ENCODE assay signal across 16 cellular contexts in the genomic region with DNA sequence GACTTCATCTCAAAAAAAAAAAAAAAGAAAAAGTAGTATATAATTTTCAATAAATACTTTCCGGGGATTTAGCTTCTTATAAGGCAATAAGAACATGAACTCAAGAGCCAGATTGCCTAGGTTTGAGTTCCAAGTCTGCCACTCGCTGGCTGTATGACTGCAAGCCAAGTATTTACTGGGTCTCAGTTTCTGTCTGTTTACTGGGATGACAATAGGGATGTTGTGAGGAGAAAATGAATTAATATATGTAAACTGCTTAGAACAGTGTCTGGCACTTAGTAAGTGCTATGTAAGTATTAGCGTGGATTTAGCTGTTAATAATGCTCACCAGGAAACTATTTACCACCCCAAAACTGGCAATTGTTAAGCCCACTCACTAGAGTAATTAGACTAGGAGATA. TPM values are rescaled to one million over a fixed set of nuclear protein-coding genes. Genes with fewer than 3 reads are reported as not detected.
DNase-seq lines count a peak whose midpoint lies in the region; ATAC-seq and TF ChIP-seq lines count a peak whose summit lies in the region.
"Had no signal": no experiment of that assay in that cellular context is flagged by ENCODE, and none has a peak within 500 bp of the region (broad histone marks: within the 10 kb centered on the region; RNA-seq: fewer than 3 reads in every experiment).

No MANE protein-coding gene starts in this region.

- H3K27me3 Mint-ChIP-seq in mesothelial cell of epicardium (ENCODE audit: low read depth), result no peaks in the 10 kb centered on the region
- H3K27me3 Mint-ChIP-seq: activated naive CD4-positive, alpha-beta T cell treated with anti-CD3 and anti-CD28 coated beads, Interleukin-2, amount 10 ng/mL, durations not matched to agents 7 days and 5 days; stimulated activated naive CD8-positive, alpha-beta T cell treated with anti-CD3 and anti-CD28 coated beads, Interleukin-15, amount 100 ng/mL, for 72 hours had no signal

- H3K36me3 ChIP-seq in RWPE2 (ENCODE audit: low read depth), result no peaks in the 10 kb centered on the region
- H3K36me3 ChIP-seq in tibial artery, result no peaks in the 10 kb centered on the region
- H3K36me3 ChIP-seq in MG63, result no peaks in the 10 kb centered on the region

- no peak for TF ChIP-seq CTCF in RWPE2 (IDR thresholded peaks at IDR 0.05; ENCODE audit: poor library complexity, severe bottlenecking)
- no peak for TF ChIP-seq CTCF in mesothelial cell of epicardium (IDR thresholded peaks at IDR 0.05; ENCODE audit: unreplicated experiment)
- no peak for TF ChIP-seq CTCF in tibial artery (IDR thresholded peaks at IDR 0.05)

- intact Hi-C loops in tibial artery (cut with DNase I; ENCODE audit: low total_unique reads), result no loop called here

- peaks cover 29% of the 10 kb centered on the region for H3K4me1 Mint-ChIP-seq in mesothelial cell of epicardium
- H3K4me1 Mint-ChIP-seq: activated naive CD4-positive, alpha-beta T cell treated with anti-CD3 and anti-CD28 coated beads, Interleukin-2, amount 10 ng/mL, durations not matched to agents 7 days and 5 days; stimulated activated naive CD8-positive, alpha-beta T cell treated with anti-CD3 and anti-CD28 coated beads, Interleukin-15, amount 100 ng/mL, for 72 hours had no signal

- H3K27ac ChIP-seq in RWPE2 (ENCODE audit: poor library complexity, severe bottlenecking), result peak overlapping the region; percentile 46
- H3K27ac ChIP-seq in epithelial cell of prostate, result peak overlapping the region; percentile 33
- peak overlapping the region; percentile 76 to 81 for H3K27ac ChIP-seq in tibial artery
- H3K27ac ChIP-seq: neural progenitor cell had no signal

- no peak overlapping the region for H3K4me3 Mint-ChIP-seq in mesothelial cell of epicardium
- H3K4me3 Mint-ChIP-seq: activated naive CD4-positive, alpha-beta T cell treated with anti-CD3 and anti-CD28 coated beads, Interleukin-2, amount 10 ng/mL, durations not matched to agents 7 days and 5 days; neural progenitor cell; stimulated activated naive CD8-positive, alpha-beta T cell treated with anti-CD3 and anti-CD28 coated beads, Interleukin-15, amount 100 ng/mL, for 72 hours had no signal

- peak overlapping the region; percentile 44 for H3K27ac Mint-ChIP-seq in mesothelial cell of epicardium
- H3K27ac Mint-ChIP-seq: activated naive CD4-positive, alpha-beta T cell treated with anti-CD3 and anti-CD28 coated beads, Interleukin-2, amount 10 ng/mL, durations not matched to agents 7 days and 5 days; neural progenitor cell; stimulated activated naive CD8-positive, alpha-beta T cell treated with anti-CD3 and anti-CD28 coated beads, Interleukin-15, amount 100 ng/mL, for 72 hours had no signal

- ATAC-seq in RWPE2 (ENCODE audit: low read depth) (no peak), GM18868 (IDR thresholded peaks at IDR 0.05; ENCODE audit: unreplicated experiment) (no peak)
- ATAC-seq: stimulated activated naive CD8-positive, alpha-beta T cell treated with anti-CD3 and anti-CD28 coated beads, Interleukin-15, amount 100 ng/mL, for 72 hours had no signal

- H3K4me1 ChIP-seq in RWPE2 (ENCODE audit: insufficient read depth, poor library complexity, severe bottlenecking) (peaks cover 39% of the 10 kb centered on the region), tibial artery (peaks cover 0 to 52% (median 23%) of the 10 kb centered on the region in 4 donors)

- H3K27me3 ChIP-seq in RWPE2 (ENCODE audit: insufficient read depth, poor library complexity, severe bottlenecking) (no peaks in the 10 kb centered on the region), tibial artery (no peaks in the 10 kb centered on the region), MG63 (no peaks in the 10 kb centered on the region)
- H3K27me3 ChIP-seq: BE2C, neural progenitor cell had no signal

- DNase-seq in RWPE2 (ENCODE audit: low spot score) (no peak), epithelial cell of prostate (ENCODE audit: low read depth, low spot score) (no peak), mesothelial cell of epicardium (ENCODE audit: low spot score in 2 of 2, unreplicated experiment in 2 of 2) (no peak), tibial artery (no peak), MG63 (no peak), C1 segment of cervical spinal cord (lab: John Stamatoyannopoulos, UW) (no peak)
- DNase-seq: activated CD4-positive, alpha-beta T cell treated with anti-CD3 and anti-CD28 coated beads for 1 hour; activated CD8-positive, alpha-beta memory T cell treated with anti-CD3 and anti-CD28 coated beads, Interleukin-2, amount 50 U/mL, for 48 hours; activated naive CD4-positive, alpha-beta T cell treated with anti-CD3 and anti-CD28 coated beads, Interleukin-2, amount 10 ng/mL, durations not matched to agents 7 days and 5 days; BE2C; central memory CD4-positive, alpha-beta T cell; DMS79 treated with DMSO at 0.1 percent for 48 hours; KG1; stimulated activated naive CD8-positive, alpha-beta T cell treated with anti-CD3 and anti-CD28 coated beads, Interleukin-15, amount 100 ng/mL, for 72 hours had no signal

- H3K4me3 ChIP-seq in RWPE2 (ENCODE audit: severe bottlenecking) (no peak overlapping the region), tibial artery (no peak overlapping the region), MG63 (no peak overlapping the region)
- H3K4me3 ChIP-seq: neural progenitor cell had no signal

- H3K9me3 ChIP-seq in RWPE2 (ENCODE audit: severe bottlenecking), result no peaks in the 10 kb centered on the region
- H3K9me3 ChIP-seq in tibial artery, result no peaks in the 10 kb centered on the region
- no peaks in the 10 kb centered on the region for H3K9me3 ChIP-seq in MG63
- H3K9me3 ChIP-seq: BE2C had no signal

- H3K9me3 Mint-ChIP-seq in mesothelial cell of epicardium, result peaks cover under 1% of the 10 kb centered on the region
- H3K9me3 Mint-ChIP-seq: activated naive CD4-positive, alpha-beta T cell treated with anti-CD3 and anti-CD28 coated beads, Interleukin-2, amount 10 ng/mL, durations not matched to agents 7 days and 5 days; stimulated activated naive CD8-positive, alpha-beta T cell treated with anti-CD3 and anti-CD28 coated beads, Interleukin-15, amount 100 ng/mL, for 72 hours had no signal

- H3K36me3 Mint-ChIP-seq in mesothelial cell of epicardium, result peaks cover 4% of the 10 kb centered on the region
- H3K36me3 Mint-ChIP-seq: activated naive CD4-positive, alpha-beta T cell treated with anti-CD3 and anti-CD28 coated beads, Interleukin-2, amount 10 ng/mL, durations not matched to agents 7 days and 5 days had no signal

RNA-seq across cellular contexts. Expression of gene DST, which starts 26.9 kb away (rescaled TPM):
- 302 to 317 TPM (median 306 TPM) in 3 replicates for total RNA-seq in mesothelial cell of epicardium
- 16.7 and 19.7 TPM in 2 replicates for total RNA-seq in MG63 (2014; rRNA removed; shearing (Covaris generic); ENCODE audit: low replicate concordance)

Comparison
In these comparisons a context has a peak if more than half of its experiments do, and no peak if none do; other contexts are left out.
1. RNA of gene DST, which starts 26.9 kb away (total RNA-seq): 302 to 317 TPM in mesothelial cell of epicardium; 16.7 to 19.7 TPM in MG63; every median in the first group is over 10 times any median in the second.
2. Peak in every context shown above with its lines, with median percentiles within 50 percentile points of each other: H3K27ac ChIP-seq.